ENCODE assay signal across 1 cellular context in the genomic region with DNA sequence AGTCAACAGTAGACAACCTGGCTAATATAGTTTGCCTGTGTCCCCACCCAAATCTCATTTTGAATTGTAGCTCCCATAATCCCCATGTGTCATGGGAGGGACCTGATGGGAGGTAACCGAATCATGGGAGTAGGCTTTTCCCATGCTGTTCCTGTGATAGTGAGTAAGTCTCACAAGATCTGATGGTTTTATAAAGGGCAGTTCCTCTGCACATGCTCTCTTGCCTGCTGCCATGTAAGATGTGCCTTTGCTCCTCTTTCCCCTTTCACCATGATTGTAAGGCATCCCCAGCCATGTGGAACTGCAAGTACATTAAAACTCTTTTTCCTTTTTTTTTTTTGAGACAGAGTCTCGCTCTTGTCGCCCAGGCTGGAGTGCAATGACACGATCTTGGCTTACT.
TF ChIP-seq lines count a peak whose summit lies in the region.

No MANE protein-coding gene starts in this region.

TF ChIP-seq in K562, 482 proteins besides CTCF, POLR2A, EP300 and RAD21:
- peak; percentile 98 for TF ChIP-seq ZNF431 (CRISPR knock-in tag; IDR thresholded peaks at IDR 0.05)
- TF ChIP-seq ZFP36 (IDR thresholded peaks at IDR 0.05; ENCODE audit: low read depth, low read length, partially characterized antibody) = peak; percentile 8
